Comparison of ENCODE assay signal across 8 cellular contexts in the genomic region with DNA sequence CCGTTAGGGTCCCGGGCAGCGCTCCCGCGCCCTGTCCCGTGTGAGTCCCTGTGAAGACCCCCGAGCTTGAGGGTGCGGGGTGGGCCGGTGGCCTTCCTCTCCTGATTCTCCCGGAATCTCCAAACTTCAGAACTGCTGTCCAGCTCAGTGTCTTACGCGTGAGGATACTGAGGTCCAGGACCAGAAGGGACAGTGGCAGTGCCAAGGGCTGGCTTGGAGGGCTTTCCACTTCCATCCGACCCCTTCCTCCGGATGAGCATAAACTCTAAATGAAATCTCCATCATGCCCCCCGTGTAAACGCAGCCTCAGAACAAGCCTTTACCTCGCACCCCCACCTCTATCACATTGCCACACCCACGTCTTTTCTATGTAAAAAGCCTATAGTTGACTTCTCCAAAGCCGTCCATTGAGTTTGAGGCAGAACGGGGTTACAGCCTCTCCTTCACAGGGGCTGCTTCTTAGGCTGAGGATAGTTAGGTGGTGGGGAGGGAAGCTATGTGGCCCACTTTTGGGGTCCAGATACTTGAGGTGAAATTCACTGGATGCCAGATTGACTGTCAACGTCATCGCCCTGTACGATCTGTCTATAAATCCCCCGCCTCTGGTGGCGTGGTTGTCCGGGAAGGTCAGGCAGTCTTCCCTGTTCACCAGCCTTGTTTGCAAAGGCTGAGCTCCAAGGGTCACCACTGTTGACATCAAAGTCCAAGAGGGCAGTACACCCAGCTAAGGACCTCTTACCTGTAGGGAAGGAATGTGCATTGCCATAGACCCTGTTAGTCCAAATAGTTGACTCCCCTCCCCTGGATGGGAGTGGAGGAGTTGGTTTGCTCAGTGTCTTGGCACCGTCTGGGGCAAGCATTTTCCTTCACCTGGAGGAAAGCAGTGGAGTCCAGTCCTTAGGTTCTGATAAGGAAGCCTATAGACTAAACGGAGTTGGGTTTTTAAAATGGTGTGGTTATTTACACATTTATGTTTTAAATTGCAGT. TPM values are rescaled to one million over a fixed set of nuclear protein-coding genes. Genes with fewer than 3 reads are reported as not detected.
DNase-seq lines count a peak whose midpoint lies in the region; ATAC-seq and TF ChIP-seq lines count a peak whose summit lies in the region.

No MANE protein-coding gene starts in this region.

- no peaks in the 10 kb centered on the region for H3K27me3 ChIP-seq in BE2C

- no peak for TF ChIP-seq CTCF in BE2C (IDR thresholded peaks at IDR 0.05; ENCODE audit: low read depth, low read length)
- TF ChIP-seq CTCF in HEK293 (tag by site-specific recombination; IDR thresholded peaks at IDR 0.05) = no peak

- peak overlapping the region; percentile 72 for H3K4me3 ChIP-seq in BE2C (ENCODE audit: low read depth, low read length)
- H3K4me3 ChIP-seq in HEK293 (ENCODE audit: low read depth, low read length) = peak overlapping the region; percentile 92

- peak; percentile 3 for ATAC-seq in activated naive CD8-positive, alpha-beta T cell treated with anti-CD3 and anti-CD28 coated beads, Interleukin-2, amount 50 U/mL, for 24 hours
- ATAC-seq in HG03442 (IDR thresholded peaks at IDR 0.05; ENCODE audit: unreplicated experiment) = no peak

- no peaks in the 10 kb centered on the region for H3K9me3 Mint-ChIP-seq in activated naive CD8-positive, alpha-beta T cell treated with anti-CD3 and anti-CD28 coated beads, Interleukin-2, amount 50 U/mL, for 24 hours

- H3K27ac Mint-ChIP-seq in activated naive CD8-positive, alpha-beta T cell treated with anti-CD3 and anti-CD28 coated beads, Interleukin-2, amount 50 U/mL, for 24 hours = peak overlapping the region; percentile 97

- DNase-seq in BE2C (no peak), SK-MEL-5 (ENCODE audit: low read depth, low spot score) (peak; percentile 51), iPS-NIHi11 (ENCODE audit: low spot score) (peak; percentile 22), putamen (ENCODE audit: low spot score) (no peak)
- peak; percentile 46 for DNase-seq in activated naive CD8-positive, alpha-beta T cell treated with anti-CD3 and anti-CD28 coated beads, Interleukin-2, amount 50 U/mL, for 24 hours
- peak; percentile 59 for DNase-seq in stimulated activated CD4-positive, alpha-beta T cell treated with anti-CD3 and anti-CD28 coated beads, Interleukin-1b, Interleukin-23, amount 100 ng/mL, for 48 hours

- H3K9me3 ChIP-seq in BE2C (no peaks in the 10 kb centered on the region), HEK293 (ENCODE audit: control insufficient read depth, insufficient read depth, low read depth, low read length) (no peaks in the 10 kb centered on the region)

- H3K36me3 Mint-ChIP-seq in activated naive CD8-positive, alpha-beta T cell treated with anti-CD3 and anti-CD28 coated beads, Interleukin-2, amount 50 U/mL, for 24 hours (ENCODE audit: low read depth) = peaks cover 42% of the 10 kb centered on the region

- peak overlapping the region; percentile 86 for H3K27ac ChIP-seq in HEK293 (ENCODE audit: extremely low read depth, low read depth, low read length)

- in situ Hi-C loops in SK-MEL-5 (cut with HindIII; ENCODE audit: low pct_unique_long_range_greater_than_20kb, low sequenced_read_pairs) = no loop called here

- CTCF ChIA-PET in HEK293 (lab: Yijun Ruan, JAX) = interaction anchor here (0.5 to 1.0 kb wide), 4 partner anchors 9 to 468 kb away, joined by 3 read pairs; no protein-coding TSS in a partner anchor

- H3K36me3 ChIP-seq in BE2C = no peaks in the 10 kb centered on the region
- H3K36me3 ChIP-seq in HEK293 (ENCODE audit: control insufficient read depth in 2 of 2, insufficient read depth in 1 of 2, low read length in 2 of 2) = peaks cover 0 to 7% of the 10 kb centered on the region in 2 experiments; a peak in 1 of 3 replicates

- POLR2A ChIA-PET in HEK293 (lab: Yijun Ruan, JAX) = interaction anchor here (0.6 to 1.5 kb wide), 6 partner anchors 9 to 203 kb away, joined by 4 to 7 read pairs (median 4); no protein-coding TSS in a partner anchor

- H3K4me1 Mint-ChIP-seq in activated naive CD8-positive, alpha-beta T cell treated with anti-CD3 and anti-CD28 coated beads, Interleukin-2, amount 50 U/mL, for 24 hours = peaks cover 53% of the 10 kb centered on the region

- H3K4me1 ChIP-seq in BE2C (no peaks in the 10 kb centered on the region), HEK293 (ENCODE audit: control insufficient read depth, insufficient read depth, low read length) (0 out of 2 replicates have a peak, but pooled peaks cover 5% of the 10 kb centered on the region)

- H3K4me3 Mint-ChIP-seq in activated naive CD8-positive, alpha-beta T cell treated with anti-CD3 and anti-CD28 coated beads, Interleukin-2, amount 50 U/mL, for 24 hours = peak overlapping the region; percentile 98

- peaks cover 2% of the 10 kb centered on the region for H3K27me3 Mint-ChIP-seq in activated naive CD8-positive, alpha-beta T cell treated with anti-CD3 and anti-CD28 coated beads, Interleukin-2, amount 50 U/mL, for 24 hours

TF ChIP-seq in HEK293, 187 proteins besides CTCF, POLR2A, EP300 and RAD21 (continues in another document):
- TF ChIP-seq ZBTB8A (tag by site-specific recombination; IDR thresholded peaks at IDR 0.05) (peak; percentile 36; the same call in 1 of the 2 replicates), ZNF623 (tag by site-specific recombination; IDR thresholded peaks at IDR 0.05) (no peak), ZNF514 (tag by site-specific recombination; IDR thresholded peaks at IDR 0.05) (no peak), ZNF10 (tag by site-specific recombination; IDR thresholded peaks at IDR 0.05) (peak; percentile 31; the same call in 1 of the 2 replicates), RBAK (tag by site-specific recombination; IDR thresholded peaks at IDR 0.05) (no peak), ZNF266 (tag by site-specific recombination; IDR thresholded peaks at IDR 0.05; ENCODE audit: low read depth) (no peak), OSR2 (tag by site-specific recombination; IDR thresholded peaks at IDR 0.05) (no peak), KLF9 (tag by site-specific recombination; IDR thresholded peaks at IDR 0.05; ENCODE audit: low read depth) (peak; percentile 78)
- TF ChIP-seq, protein P1, sequence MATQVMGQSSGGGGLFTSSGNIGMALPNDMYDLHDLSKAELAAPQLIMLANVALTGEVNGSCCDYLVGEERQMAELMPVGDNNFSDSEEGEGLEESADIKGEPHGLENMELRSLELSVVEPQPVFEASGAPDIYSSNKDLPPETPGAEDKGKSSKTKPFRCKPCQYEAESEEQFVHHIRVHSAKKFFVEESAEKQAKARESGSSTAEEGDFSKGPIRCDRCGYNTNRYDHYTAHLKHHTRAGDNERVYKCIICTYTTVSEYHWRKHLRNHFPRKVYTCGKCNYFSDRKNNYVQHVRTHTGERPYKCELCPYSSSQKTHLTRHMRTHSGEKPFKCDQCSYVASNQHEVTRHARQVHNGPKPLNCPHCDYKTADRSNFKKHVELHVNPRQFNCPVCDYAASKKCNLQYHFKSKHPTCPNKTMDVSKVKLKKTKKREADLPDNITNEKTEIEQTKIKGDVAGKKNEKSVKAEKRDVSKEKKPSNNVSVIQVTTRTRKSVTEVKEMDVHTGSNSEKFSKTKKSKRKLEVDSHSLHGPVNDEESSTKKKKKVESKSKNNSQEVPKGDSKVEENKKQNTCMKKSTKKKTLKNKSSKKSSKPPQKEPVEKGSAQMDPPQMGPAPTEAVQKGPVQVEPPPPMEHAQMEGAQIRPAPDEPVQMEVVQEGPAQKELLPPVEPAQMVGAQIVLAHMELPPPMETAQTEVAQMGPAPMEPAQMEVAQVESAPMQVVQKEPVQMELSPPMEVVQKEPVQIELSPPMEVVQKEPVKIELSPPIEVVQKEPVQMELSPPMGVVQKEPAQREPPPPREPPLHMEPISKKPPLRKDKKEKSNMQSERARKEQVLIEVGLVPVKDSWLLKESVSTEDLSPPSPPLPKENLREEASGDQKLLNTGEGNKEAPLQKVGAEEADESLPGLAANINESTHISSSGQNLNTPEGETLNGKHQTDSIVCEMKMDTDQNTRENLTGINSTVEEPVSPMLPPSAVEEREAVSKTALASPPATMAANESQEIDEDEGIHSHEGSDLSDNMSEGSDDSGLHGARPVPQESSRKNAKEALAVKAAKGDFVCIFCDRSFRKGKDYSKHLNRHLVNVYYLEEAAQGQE (tag by site-specific recombination; IDR thresholded peaks at IDR 0.05) = peak; percentile 94
- TF ChIP-seq, protein P2, sequence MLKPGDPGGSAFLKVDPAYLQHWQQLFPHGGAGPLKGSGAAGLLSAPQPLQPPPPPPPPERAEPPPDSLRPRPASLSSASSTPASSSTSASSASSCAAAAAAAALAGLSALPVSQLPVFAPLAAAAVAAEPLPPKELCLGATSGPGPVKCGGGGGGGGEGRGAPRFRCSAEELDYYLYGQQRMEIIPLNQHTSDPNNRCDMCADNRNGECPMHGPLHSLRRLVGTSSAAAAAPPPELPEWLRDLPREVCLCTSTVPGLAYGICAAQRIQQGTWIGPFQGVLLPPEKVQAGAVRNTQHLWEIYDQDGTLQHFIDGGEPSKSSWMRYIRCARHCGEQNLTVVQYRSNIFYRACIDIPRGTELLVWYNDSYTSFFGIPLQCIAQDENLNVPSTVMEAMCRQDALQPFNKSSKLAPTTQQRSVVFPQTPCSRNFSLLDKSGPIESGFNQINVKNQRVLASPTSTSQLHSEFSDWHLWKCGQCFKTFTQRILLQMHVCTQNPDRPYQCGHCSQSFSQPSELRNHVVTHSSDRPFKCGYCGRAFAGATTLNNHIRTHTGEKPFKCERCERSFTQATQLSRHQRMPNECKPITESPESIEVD (tag by site-specific recombination; IDR thresholded peaks at IDR 0.05) = no peak
- TF ChIP-seq, protein P3, sequence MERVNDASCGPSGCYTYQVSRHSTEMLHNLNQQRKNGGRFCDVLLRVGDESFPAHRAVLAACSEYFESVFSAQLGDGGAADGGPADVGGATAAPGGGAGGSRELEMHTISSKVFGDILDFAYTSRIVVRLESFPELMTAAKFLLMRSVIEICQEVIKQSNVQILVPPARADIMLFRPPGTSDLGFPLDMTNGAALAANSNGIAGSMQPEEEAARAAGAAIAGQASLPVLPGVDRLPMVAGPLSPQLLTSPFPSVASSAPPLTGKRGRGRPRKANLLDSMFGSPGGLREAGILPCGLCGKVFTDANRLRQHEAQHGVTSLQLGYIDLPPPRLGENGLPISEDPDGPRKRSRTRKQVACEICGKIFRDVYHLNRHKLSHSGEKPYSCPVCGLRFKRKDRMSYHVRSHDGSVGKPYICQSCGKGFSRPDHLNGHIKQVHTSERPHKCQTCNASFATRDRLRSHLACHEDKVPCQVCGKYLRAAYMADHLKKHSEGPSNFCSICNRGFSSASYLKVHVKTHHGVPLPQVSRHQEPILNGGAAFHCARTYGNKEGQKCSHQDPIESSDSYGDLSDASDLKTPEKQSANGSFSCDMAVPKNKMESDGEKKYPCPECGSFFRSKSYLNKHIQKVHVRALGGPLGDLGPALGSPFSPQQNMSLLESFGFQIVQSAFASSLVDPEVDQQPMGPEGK (tag by site-specific recombination; IDR thresholded peaks at IDR 0.05) = peak; percentile 53; the same call in 1 of the 2 replicates

RNA-seq across cellular contexts. Expression of a gene that starts 1.2 kb away (rescaled TPM):
- 8.4 TPM for polyA plus RNA-seq in BE2C (2012; ENCODE audit: insufficient read depth, insufficient read length, low read depth)
- 19.1 and 21.6 TPM in 2 replicates for total RNA-seq in SK-MEL-5 (2014; rRNA removed; shearing (Covaris generic))
- 71.8 and 104 TPM in 2 replicates for polyA plus RNA-seq in SK-MEL-5 (2015; cell fraction: cytosol; rRNA removed)
- polyA plus RNA-seq in SK-MEL-5 (2015; cell fraction: nucleus; rRNA removed) = 60.6 and 96.2 TPM in 2 replicates

Comparison
In these comparisons a context has a peak if more than half of its experiments do, and no peak if none do; other contexts are left out.
1. DNase-seq: peak in SK-MEL-5 (single experiment), activated naive CD8-positive, alpha-beta T cell treated with anti-CD3 and anti-CD28 coated beads, Interleukin-2, amount 50 U/mL, for 24 hours (single experiment), iPS-NIHi11 (single experiment) and stimulated activated CD4-positive, alpha-beta T cell treated with anti-CD3 and anti-CD28 coated beads, Interleukin-1b, Interleukin-23, amount 100 ng/mL, for 48 hours (single experiment); none in BE2C (single experiment) and putamen (single experiment).